1 cellular context compared by ENCODE assay signal in genomic region chr6:11322252-11322885, GRCh38.
A peak's percentile ranks its signal among the peaks of the same experiment; 100 is the strongest.
TF ChIP-seq lines count a peak whose summit lies in the region.

No MANE protein-coding gene starts in this region.

TF ChIP-seq in GM12878, 131 proteins besides CTCF, POLR2A, EP300 and RAD21 (continued from another document and continues in another):
- no peak for TF ChIP-seq ZBTB11 (CRISPR knock-in tag; IDR thresholded peaks at IDR 0.05)
- no peak for TF ChIP-seq SMAD1 (IDR thresholded peaks at IDR 0.05; ENCODE audit: low read depth, partially characterized antibody)
- no peak for TF ChIP-seq PRDM15 (CRISPR knock-in tag; IDR thresholded peaks at IDR 0.05)
- TF ChIP-seq MTA3 (IDR thresholded peaks at IDR 0.05; ENCODE audit: borderline replicate concordance, low read length) = no peak
- TF ChIP-seq ATF3 (IDR thresholded peaks at IDR 0.05; ENCODE audit: borderline replicate concordance, extremely low read depth, low read depth, low read length) = no peak
- TF ChIP-seq MYC (IDR thresholded peaks at IDR 0.05; ENCODE audit: insufficient read depth, insufficient read length, insufficient replicate concordance, low read length, severe bottlenecking) = no peak
- TF ChIP-seq BCL11A (IDR thresholded peaks at IDR 0.05; ENCODE audit: low read depth, low read length) = no peak
- TF ChIP-seq ATF7 (IDR thresholded peaks at IDR 0.05; ENCODE audit: low read depth) = peak; percentile 79
- TF ChIP-seq E2F8 (IDR thresholded peaks at IDR 0.05; ENCODE audit: low read depth, partially characterized antibody) = no peak
- TF ChIP-seq SRF (IDR thresholded peaks at IDR 0.05; ENCODE audit: low read depth in 2 of 2, low read length in 2 of 2) = peak in 1 of 2 experiments; percentile 59; a peak in 1 of 4 replicates
- 0 out of 2 replicates have a peak, but pooled peaks have one; percentile 51 for TF ChIP-seq TARDBP (IDR thresholded peaks at IDR 0.05; ENCODE audit: borderline replicate concordance)
- TF ChIP-seq ZNF592 (IDR thresholded peaks at IDR 0.05) = no peak
- no peak for TF ChIP-seq POLR2AphosphoS5 (IDR thresholded peaks at IDR 0.05; ENCODE audit: low read length)
- no peak for TF ChIP-seq HCFC1 (IDR thresholded peaks at IDR 0.05; ENCODE audit: low read length)
- no peak for TF ChIP-seq SMC3 (IDR thresholded peaks at IDR 0.05; ENCODE audit: borderline replicate concordance, low read length)
- TF ChIP-seq RAD51 (IDR thresholded peaks at IDR 0.05) = no peak
- TF ChIP-seq ATF2 (IDR thresholded peaks at IDR 0.05; ENCODE audit: low read length) = peak; percentile 58; the same call in 1 of the 2 replicates
- TF ChIP-seq MLLT1 (IDR thresholded peaks at IDR 0.05) = no peak
- no peak for TF ChIP-seq SREBF2 (IDR thresholded peaks at IDR 0.05; ENCODE audit: low read length)
- TF ChIP-seq FOXM1 (IDR thresholded peaks at IDR 0.05; ENCODE audit: low read depth, low read length) = 0 out of 2 replicates have a peak, but pooled peaks have one; percentile 28
- TF ChIP-seq BACH1 (IDR thresholded peaks at IDR 0.05; ENCODE audit: borderline replicate concordance) = no peak
- TF ChIP-seq BCL3 (IDR thresholded peaks at IDR 0.05; ENCODE audit: borderline replicate concordance, insufficient read depth, low read depth, low read length, poor library complexity, severe bottlenecking) = no peak
- TF ChIP-seq CBX5 (IDR thresholded peaks at IDR 0.05; ENCODE audit: low read depth) = no peak
- no peak for TF ChIP-seq NR2C2 (IDR thresholded peaks at IDR 0.05; ENCODE audit: borderline replicate concordance, control insufficient read depth, insufficient read length, low read depth)
- no peak for TF ChIP-seq NRF1 (conservative IDR thresholded peaks at IDR 0.05; ENCODE audit: low read depth, low read length)
- no peak for TF ChIP-seq BCLAF1 (IDR thresholded peaks at IDR 0.05)
- TF ChIP-seq CHD1 (IDR thresholded peaks at IDR 0.05; ENCODE audit: low read depth, low read length) = no peak
- no peak; the same call in 1 of the 2 replicates for TF ChIP-seq DPF2 (IDR thresholded peaks at IDR 0.05)
- peak in 1 of 2 experiments; percentile 47; a peak in 1 of 3 replicates for TF ChIP-seq EGR1 (IDR thresholded peaks at IDR 0.05; ENCODE audit: borderline replicate concordance in 1 of 2, low read depth in 2 of 2, low read length in 2 of 2)
- TF ChIP-seq NFYA (IDR thresholded peaks at IDR 0.05; ENCODE audit: borderline replicate concordance, low read depth, low read length) = no peak
- TF ChIP-seq USF2 (IDR thresholded peaks at IDR 0.05; ENCODE audit: borderline replicate concordance, low read depth, low read length) = no peak
